In genomic region chr12:12725086-12725955, GRCh38 we compare ENCODE assay signal across 1 cellular context.
A peak's percentile ranks its signal among the peaks of the same experiment; 100 is the strongest.
TF ChIP-seq lines count a peak whose summit lies in the region.

No MANE protein-coding gene starts in this region.

TF ChIP-seq in HepG2, 621 proteins besides CTCF, POLR2A, EP300 and RAD21 (continued from another document and continues in another):
- peak; percentile 87 for TF ChIP-seq PRDM15 (CRISPR knock-in tag; IDR thresholded peaks at IDR 0.05)
- no peak for TF ChIP-seq ZNF460 (CRISPR knock-in tag; IDR thresholded peaks at IDR 0.05; ENCODE audit: borderline replicate concordance)
- TF ChIP-seq ZFAT (CRISPR knock-in tag; conservative IDR thresholded peaks at IDR 0.05), result no peak
- no peak for TF ChIP-seq TEAD2 (CRISPR knock-in tag; IDR thresholded peaks at IDR 0.05)
- 0 out of 2 replicates have a peak, but pooled peaks have one; percentile 17 for TF ChIP-seq ZNF607 (CRISPR knock-in tag; IDR thresholded peaks at IDR 0.05; ENCODE audit: borderline replicate concordance)
- TF ChIP-seq JARID2 (CRISPR knock-in tag; IDR thresholded peaks at IDR 0.05; ENCODE audit: insufficient replicate concordance), result no peak
- TF ChIP-seq, protein P1, sequence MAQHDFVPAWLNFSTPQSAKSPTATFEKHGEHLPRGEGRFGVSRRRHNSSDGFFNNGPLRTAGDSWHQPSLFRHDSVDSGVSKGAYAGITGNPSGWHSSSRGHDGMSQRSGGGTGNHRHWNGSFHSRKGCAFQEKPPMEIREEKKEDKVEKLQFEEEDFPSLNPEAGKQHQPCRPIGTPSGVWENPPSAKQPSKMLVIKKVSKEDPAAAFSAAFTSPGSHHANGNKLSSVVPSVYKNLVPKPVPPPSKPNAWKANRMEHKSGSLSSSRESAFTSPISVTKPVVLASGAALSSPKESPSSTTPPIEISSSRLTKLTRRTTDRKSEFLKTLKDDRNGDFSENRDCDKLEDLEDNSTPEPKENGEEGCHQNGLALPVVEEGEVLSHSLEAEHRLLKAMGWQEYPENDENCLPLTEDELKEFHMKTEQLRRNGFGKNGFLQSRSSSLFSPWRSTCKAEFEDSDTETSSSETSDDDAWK (CRISPR knock-in tag; IDR thresholded peaks at IDR 0.05), result no peak
- peak; percentile 67; the same call in 1 of the 2 replicates for TF ChIP-seq CCDC6 (CRISPR knock-in tag; IDR thresholded peaks at IDR 0.05)
- TF ChIP-seq SRF (IDR thresholded peaks at IDR 0.05; ENCODE audit: low read depth, low read length), result no peak
- peak; percentile 42 for TF ChIP-seq SOX13 (IDR thresholded peaks at IDR 0.05)
- TF ChIP-seq SOX13 (CRISPR knock-in tag; conservative IDR thresholded peaks at IDR 0.05 in 1 of 2, IDR thresholded peaks at IDR 0.05 in 1 of 2), result peak in 1 of 2 experiments; percentile 15; a peak in 1 of 4 replicates
- no peak for TF ChIP-seq CC2D1A (CRISPR knock-in tag; IDR thresholded peaks at IDR 0.05)
- TF ChIP-seq ZNF770 (CRISPR knock-in tag; IDR thresholded peaks at IDR 0.05), result no peak
- no peak for TF ChIP-seq NR2F2 (IDR thresholded peaks at IDR 0.05; ENCODE audit: borderline replicate concordance, low read depth)
- TF ChIP-seq FOXA1 (IDR thresholded peaks at IDR 0.05), result no peak
- peak; percentile 29; the same call in 1 of the 2 replicates for TF ChIP-seq FOXA1 (CRISPR knock-in tag; IDR thresholded peaks at IDR 0.05)
- TF ChIP-seq HDAC2 (CRISPR knock-in tag; IDR thresholded peaks at IDR 0.05), result peak; percentile 45; the same call in 1 of the 2 replicates
- TF ChIP-seq NR2C2 (CRISPR knock-in tag; IDR thresholded peaks at IDR 0.05; ENCODE audit: borderline replicate concordance), result peak; percentile 73
- TF ChIP-seq FOXK2 (IDR thresholded peaks at IDR 0.05), result peak; percentile 44; the same call in 1 of the 2 replicates
- TF ChIP-seq GLI4 (CRISPR knock-in tag; IDR thresholded peaks at IDR 0.05; ENCODE audit: borderline replicate concordance), result no peak
- TF ChIP-seq, protein P2, sequence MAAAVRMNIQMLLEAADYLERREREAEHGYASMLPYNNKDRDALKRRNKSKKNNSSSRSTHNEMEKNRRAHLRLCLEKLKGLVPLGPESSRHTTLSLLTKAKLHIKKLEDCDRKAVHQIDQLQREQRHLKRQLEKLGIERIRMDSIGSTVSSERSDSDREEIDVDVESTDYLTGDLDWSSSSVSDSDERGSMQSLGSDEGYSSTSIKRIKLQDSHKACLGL (CRISPR knock-in tag; IDR thresholded peaks at IDR 0.05), result no peak
- TF ChIP-seq ZNF614 (CRISPR knock-in tag; IDR thresholded peaks at IDR 0.05; ENCODE audit: borderline replicate concordance), result peak; percentile 18; the same call in 1 of the 2 replicates
- TF ChIP-seq, protein P3, sequence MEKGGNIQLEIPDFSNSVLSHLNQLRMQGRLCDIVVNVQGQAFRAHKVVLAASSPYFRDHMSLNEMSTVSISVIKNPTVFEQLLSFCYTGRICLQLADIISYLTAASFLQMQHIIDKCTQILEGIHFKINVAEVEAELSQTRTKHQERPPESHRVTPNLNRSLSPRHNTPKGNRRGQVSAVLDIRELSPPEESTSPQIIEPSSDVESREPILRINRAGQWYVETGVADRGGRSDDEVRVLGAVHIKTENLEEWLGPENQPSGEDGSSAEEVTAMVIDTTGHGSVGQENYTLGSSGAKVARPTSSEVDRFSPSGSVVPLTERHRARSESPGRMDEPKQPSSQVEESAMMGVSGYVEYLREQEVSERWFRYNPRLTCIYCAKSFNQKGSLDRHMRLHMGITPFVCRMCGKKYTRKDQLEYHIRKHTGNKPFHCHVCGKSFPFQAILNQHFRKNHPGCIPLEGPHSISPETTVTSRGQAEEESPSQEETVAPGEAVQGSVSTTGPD (CRISPR knock-in tag; IDR thresholded peaks at IDR 0.05), result no peak; the same call in 1 of the 2 replicates
- peak; percentile 41; the same call in 1 of the 2 replicates for TF ChIP-seq NCOA2 (CRISPR knock-in tag; IDR thresholded peaks at IDR 0.05)
- peak; percentile 28; the same call in 1 of the 2 replicates for TF ChIP-seq SIX1 (CRISPR knock-in tag; IDR thresholded peaks at IDR 0.05; ENCODE audit: borderline replicate concordance)
- no peak for TF ChIP-seq GABPA (IDR thresholded peaks at IDR 0.05; ENCODE audit: low read depth, low read length)
- no peak for TF ChIP-seq GABPA (CRISPR knock-in tag; IDR thresholded peaks at IDR 0.05; ENCODE audit: low read depth)
- no peak for TF ChIP-seq ZKSCAN5 (CRISPR knock-in tag; IDR thresholded peaks at IDR 0.05)
- TF ChIP-seq MZF1 (CRISPR knock-in tag; IDR thresholded peaks at IDR 0.05; ENCODE audit: borderline replicate concordance), result no peak
- TF ChIP-seq, protein P4, sequence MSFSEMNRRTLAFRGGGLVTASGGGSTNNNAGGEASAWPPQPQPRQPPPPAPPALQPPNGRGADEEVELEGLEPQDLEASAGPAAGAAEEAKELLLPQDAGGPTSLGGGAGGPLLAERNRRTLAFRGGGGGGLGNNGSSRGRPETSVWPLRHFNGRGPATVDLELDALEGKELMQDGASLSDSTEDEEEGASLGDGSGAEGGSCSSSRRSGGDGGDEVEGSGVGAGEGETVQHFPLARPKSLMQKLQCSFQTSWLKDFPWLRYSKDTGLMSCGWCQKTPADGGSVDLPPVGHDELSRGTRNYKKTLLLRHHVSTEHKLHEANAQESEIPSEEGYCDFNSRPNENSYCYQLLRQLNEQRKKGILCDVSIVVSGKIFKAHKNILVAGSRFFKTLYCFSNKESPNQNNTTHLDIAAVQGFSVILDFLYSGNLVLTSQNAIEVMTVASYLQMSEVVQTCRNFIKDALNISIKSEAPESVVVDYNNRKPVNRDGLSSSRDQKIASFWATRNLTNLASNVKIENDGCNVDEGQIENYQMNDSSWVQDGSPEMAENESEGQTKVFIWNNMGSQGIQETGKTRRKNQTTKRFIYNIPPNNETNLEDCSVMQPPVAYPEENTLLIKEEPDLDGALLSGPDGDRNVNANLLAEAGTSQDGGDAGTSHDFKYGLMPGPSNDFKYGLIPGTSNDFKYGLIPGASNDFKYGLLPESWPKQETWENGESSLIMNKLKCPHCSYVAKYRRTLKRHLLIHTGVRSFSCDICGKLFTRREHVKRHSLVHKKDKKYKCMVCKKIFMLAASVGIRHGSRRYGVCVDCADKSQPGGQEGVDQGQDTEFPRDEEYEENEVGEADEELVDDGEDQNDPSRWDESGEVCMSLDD (CRISPR knock-in tag; IDR thresholded peaks at IDR 0.05; ENCODE audit: borderline replicate concordance), result 0 out of 2 replicates have a peak, but pooled peaks have one; percentile 24
- TF ChIP-seq ARID5B (CRISPR knock-in tag; IDR thresholded peaks at IDR 0.05), result peak; percentile 9; the same call in 1 of the 2 replicates
- TF ChIP-seq NFYC (CRISPR knock-in tag; IDR thresholded peaks at IDR 0.05), result peak; percentile 78
- TF ChIP-seq MNT (IDR thresholded peaks at IDR 0.05), result no peak
- peak; percentile 76 for TF ChIP-seq HNRNPK (IDR thresholded peaks at IDR 0.05; ENCODE audit: low read depth, low read length, poor library complexity, severe bottlenecking)
- TF ChIP-seq, protein P5, sequence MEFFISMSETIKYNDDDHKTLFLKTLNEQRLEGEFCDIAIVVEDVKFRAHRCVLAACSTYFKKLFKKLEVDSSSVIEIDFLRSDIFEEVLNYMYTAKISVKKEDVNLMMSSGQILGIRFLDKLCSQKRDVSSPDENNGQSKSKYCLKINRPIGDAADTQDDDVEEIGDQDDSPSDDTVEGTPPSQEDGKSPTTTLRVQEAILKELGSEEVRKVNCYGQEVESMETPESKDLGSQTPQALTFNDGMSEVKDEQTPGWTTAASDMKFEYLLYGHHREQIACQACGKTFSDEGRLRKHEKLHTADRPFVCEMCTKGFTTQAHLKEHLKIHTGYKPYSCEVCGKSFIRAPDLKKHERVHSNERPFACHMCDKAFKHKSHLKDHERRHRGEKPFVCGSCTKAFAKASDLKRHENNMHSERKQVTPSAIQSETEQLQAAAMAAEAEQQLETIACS (CRISPR knock-in tag; IDR thresholded peaks at IDR 0.05), result peak; percentile 85
- no peak for TF ChIP-seq ZNF235 (CRISPR knock-in tag; IDR thresholded peaks at IDR 0.05; ENCODE audit: borderline replicate concordance)
- TF ChIP-seq TCF12 (IDR thresholded peaks at IDR 0.05), result no peak
- TF ChIP-seq TCF12 (CRISPR knock-in tag; IDR thresholded peaks at IDR 0.05), result 0 out of 2 replicates have a peak, but pooled peaks have one; percentile 71
- TF ChIP-seq PHF8 (CRISPR knock-in tag; IDR thresholded peaks at IDR 0.05), result peak; percentile 67
- TF ChIP-seq, protein P6, sequence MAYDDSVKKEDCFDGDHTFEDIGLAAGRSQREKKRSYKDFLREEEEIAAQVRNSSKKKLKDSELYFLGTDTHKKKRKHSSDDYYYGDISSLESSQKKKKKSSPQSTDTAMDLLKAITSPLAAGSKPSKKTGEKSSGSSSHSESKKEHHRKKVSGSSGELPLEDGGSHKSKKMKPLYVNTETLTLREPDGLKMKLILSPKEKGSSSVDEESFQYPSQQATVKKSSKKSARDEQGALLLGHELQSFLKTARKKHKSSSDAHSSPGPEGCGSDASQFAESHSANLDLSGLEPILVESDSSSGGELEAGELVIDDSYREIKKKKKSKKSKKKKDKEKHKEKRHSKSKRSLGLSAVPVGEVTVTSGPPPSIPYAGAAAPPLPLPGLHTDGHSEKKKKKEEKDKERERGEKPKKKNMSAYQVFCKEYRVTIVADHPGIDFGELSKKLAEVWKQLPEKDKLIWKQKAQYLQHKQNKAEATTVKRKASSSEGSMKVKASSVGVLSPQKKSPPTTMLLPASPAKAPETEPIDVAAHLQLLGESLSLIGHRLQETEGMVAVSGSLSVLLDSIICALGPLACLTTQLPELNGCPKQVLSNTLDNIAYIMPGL (CRISPR knock-in tag; IDR thresholded peaks at IDR 0.05; ENCODE audit: borderline replicate concordance in 1 of 2, low read depth in 1 of 2), result peak; percentile 53 to 55; a peak in 2 of 4 replicates
